In genomic region chr4:8160233-8160560, GRCh38 we compare ENCODE assay signal across 16 cellular contexts. TPM values are rescaled to one million over a fixed set of nuclear protein-coding genes. Genes with fewer than 3 reads are reported as not detected.
A peak's percentile ranks its signal among the peaks of the same experiment; 100 is the strongest.
DNase-seq lines count a peak whose midpoint lies in the region; ATAC-seq and TF ChIP-seq lines count a peak whose summit lies in the region.
"Had no signal": no experiment of that assay in that cellular context is flagged by ENCODE, and none has a peak within 500 bp of the region (broad histone marks: within the 10 kb centered on the region; RNA-seq: fewer than 3 reads in every experiment).

No MANE protein-coding gene starts in this region.

- CTCF ChIA-PET in CD8-positive, alpha-beta T cell (lab: Charles Lee): no interaction called here

- WGBS in thyroid gland, 2 donors: 89 to 98% methylated on average over 4 of the region's 4 CpGs

- H3K4me3 ChIP-seq in CD8-positive, alpha-beta T cell (ENCODE audit: low read depth, low read length): no peak overlapping the region
- H3K4me3 ChIP-seq in thyroid gland (replicated peaks in 1 of 3): no peak overlapping the region

- no peaks in the 10 kb centered on the region for H3K9me3 ChIP-seq in CD8-positive, alpha-beta T cell (ENCODE audit: low read length)
- no peaks in the 10 kb centered on the region for H3K9me3 ChIP-seq in thyroid gland
- H3K9me3 ChIP-seq: vagina had no signal

- DNase-seq in NCI-H2029 treated with DMSO at 0.1 percent for 48 hours (lab: John Stamatoyannopoulos, UW) (peak; percentile 70), NCI-H2029 (lab: John Stamatoyannopoulos, UW) (no peak), thyroid gland (no peak), NCI-H2107 treated with DMSO at 0.1 percent for 48 hours (lab: John Stamatoyannopoulos, UW; ENCODE audit: unreplicated experiment) (no peak)
- no peak for DNase-seq in CD8-positive, alpha-beta T cell
- no peak for DNase-seq in activated naive CD8-positive, alpha-beta T cell treated with anti-CD3 and anti-CD28 coated beads for 36 hours
- DNase-seq in naive thymus-derived CD8-positive, alpha-beta T cell: no peak
- DNase-seq: head of caudate nucleus; MM.1S; NCI-H2171; retina; SHP77 treated with DMSO at 0.1 percent for 48 hours; stimulated activated CD4-positive, alpha-beta T cell treated with anti-CD3 and anti-CD28 coated beads, Interleukin-4, amount 100 ng/mL, for 1 hour had no signal

- intact Hi-C loops in CD8-positive, alpha-beta T cell (cut with DNase I, micrococcal nuclease): loop anchor here in 1 of 2 experiments (2.0 kb wide), 1 partner anchor 41 kb away; no protein-coding TSS in a partner anchor
- intact Hi-C loops in thyroid gland (cut with DNase I): no loop called here

- no peak overlapping the region for H3K27ac ChIP-seq in CD8-positive, alpha-beta T cell (ENCODE audit: low read depth, low read length)
- H3K27ac ChIP-seq in thyroid gland: no peak overlapping the region
- H3K27ac ChIP-seq: epithelial cell of prostate had no signal

- ATAC-seq in CD8-positive, alpha-beta T cell: no peak
- no peak for ATAC-seq in naive thymus-derived CD8-positive, alpha-beta T cell
- no peak for ATAC-seq in HG03521 (IDR thresholded peaks at IDR 0.05; ENCODE audit: unreplicated experiment)

- H3K9me3 Mint-ChIP-seq in CD8-positive, alpha-beta T cell: no peaks in the 10 kb centered on the region
- H3K9me3 Mint-ChIP-seq in activated naive CD8-positive, alpha-beta T cell treated with anti-CD3 and anti-CD28 coated beads for 36 hours: no peaks in the 10 kb centered on the region
- no peaks in the 10 kb centered on the region for H3K9me3 Mint-ChIP-seq in naive thymus-derived CD8-positive, alpha-beta T cell

- H3K27me3 ChIP-seq in CD8-positive, alpha-beta T cell (ENCODE audit: insufficient read depth, low read length): no peaks in the 10 kb centered on the region
- no peaks in the 10 kb centered on the region for H3K27me3 ChIP-seq in thyroid gland

- H3K27me3 Mint-ChIP-seq in CD8-positive, alpha-beta T cell (ENCODE audit: low read depth): no peaks in the 10 kb centered on the region
- H3K27me3 Mint-ChIP-seq in activated naive CD8-positive, alpha-beta T cell treated with anti-CD3 and anti-CD28 coated beads for 36 hours: peaks cover 7% of the 10 kb centered on the region
- peaks cover 0 to 10% (median 6%) of the 10 kb centered on the region in 5 donors for H3K27me3 Mint-ChIP-seq in naive thymus-derived CD8-positive, alpha-beta T cell

- H3K4me3 Mint-ChIP-seq in CD8-positive, alpha-beta T cell: peak overlapping the region; percentile 89
- peak overlapping the region; percentile 97 for H3K4me3 Mint-ChIP-seq in activated naive CD8-positive, alpha-beta T cell treated with anti-CD3 and anti-CD28 coated beads for 36 hours
- H3K4me3 Mint-ChIP-seq in naive thymus-derived CD8-positive, alpha-beta T cell: peak overlapping the region; percentile 75 to 100 (median 92)

- H3K36me3 Mint-ChIP-seq in CD8-positive, alpha-beta T cell: peaks cover 3% of the 10 kb centered on the region
- no peaks in the 10 kb centered on the region for H3K36me3 Mint-ChIP-seq in activated naive CD8-positive, alpha-beta T cell treated with anti-CD3 and anti-CD28 coated beads for 36 hours
- H3K36me3 Mint-ChIP-seq in naive thymus-derived CD8-positive, alpha-beta T cell: no peaks in the 10 kb centered on the region

- peaks cover 16% of the 10 kb centered on the region for H3K4me1 Mint-ChIP-seq in CD8-positive, alpha-beta T cell (ENCODE audit: low read depth)
- peaks cover 11% of the 10 kb centered on the region for H3K4me1 Mint-ChIP-seq in activated naive CD8-positive, alpha-beta T cell treated with anti-CD3 and anti-CD28 coated beads for 36 hours
- H3K4me1 Mint-ChIP-seq in naive thymus-derived CD8-positive, alpha-beta T cell: peaks cover 10 to 31% (median 20%) of the 10 kb centered on the region in 4 donors

- TF ChIP-seq CTCF in CD8-positive, alpha-beta T cell (IDR thresholded peaks at IDR 0.05): no peak
- no peak for TF ChIP-seq CTCF in thyroid gland (IDR thresholded peaks at IDR 0.05)

- POLR2A ChIA-PET in CD8-positive, alpha-beta T cell (lab: Charles Lee): no interaction called here
- POLR2A ChIA-PET in naive thymus-derived CD8-positive, alpha-beta T cell (lab: Charles Lee): interaction anchor here (0.9 to 2.3 kb wide), 2 partner anchors 39 to 401 kb away, joined by 3 to 12 read pairs; partner anchors contain the start of gene SH3TC1

- H3K27ac Mint-ChIP-seq in CD8-positive, alpha-beta T cell: no peak overlapping the region
- H3K27ac Mint-ChIP-seq in activated naive CD8-positive, alpha-beta T cell treated with anti-CD3 and anti-CD28 coated beads for 36 hours: no peak overlapping the region
- H3K27ac Mint-ChIP-seq in naive thymus-derived CD8-positive, alpha-beta T cell: peak overlapping the region in 2 of 10 donors; percentile 7 to 43

- H3K4me1 ChIP-seq in CD8-positive, alpha-beta T cell (ENCODE audit: insufficient read depth, low read length): peaks cover 18% of the 10 kb centered on the region
- peaks cover 25 to 41% of the 10 kb centered on the region in 2 donors for H3K4me1 ChIP-seq in thyroid gland

- TF ChIP-seq POLR2A in thyroid gland (IDR thresholded peaks at IDR 0.05): no peak

- H3K36me3 ChIP-seq in CD8-positive, alpha-beta T cell (ENCODE audit: insufficient read depth, low read length): no peaks in the 10 kb centered on the region
- no peaks in the 10 kb centered on the region for H3K36me3 ChIP-seq in thyroid gland
- H3K36me3 ChIP-seq: vagina had no signal

RNA-seq across cellular contexts. Expression of gene ABLIM2, which starts 1.6 kb away (rescaled TPM):
- 1 to 10 TPM; 1.2 to 1.6 TPM for total RNA-seq in CD8-positive, alpha-beta T cell
- under 1 TPM; 0.41 to 0.62 TPM for total RNA-seq in activated naive CD8-positive, alpha-beta T cell treated with anti-CD3 and anti-CD28 coated beads for 36 hours
- 1 to 10 TPM; 4.4 to 4.9 TPM for total RNA-seq in naive thymus-derived CD8-positive, alpha-beta T cell
- polyA plus RNA-seq in naive thymus-derived CD8-positive, alpha-beta T cell: 1 to 10 TPM in 1 of 3 donors, under 1 TPM in 2; 0.47 to 2.4 (median 0.57) TPM
- total RNA-seq in thyroid gland: 10 to 100 TPM in 2 of 4 donors, 1 to 10 TPM in 2; 9.2 to 24.0 (median 12.3) TPM

RNA-seq across cellular contexts. Expression of gene SH3TC1, which starts 38.9 kb away (rescaled TPM):
- total RNA-seq in CD8-positive, alpha-beta T cell: 100 to 1,000 TPM in 1 of 2 experiments, 10 to 100 TPM in 1; 90.7 to 102 TPM
- 1 to 10 TPM; 7.8 to 8.8 TPM for total RNA-seq in activated naive CD8-positive, alpha-beta T cell treated with anti-CD3 and anti-CD28 coated beads for 36 hours
- total RNA-seq in naive thymus-derived CD8-positive, alpha-beta T cell: 10 to 100 TPM; 14.6 to 17.4 TPM
- 1 to 10 TPM; 3.7 to 6.5 (median 5.1) TPM for polyA plus RNA-seq in naive thymus-derived CD8-positive, alpha-beta T cell
- total RNA-seq in thyroid gland: 10 to 100 TPM; 13.5 to 29.5 (median 16.4) TPM
